In genomic region chr1:10474613-10475507, GRCh38 we compare ENCODE assay signal across 8 cellular contexts. TPM values are rescaled to one million over a fixed set of nuclear protein-coding genes. Genes with fewer than 3 reads are reported as not detected.
DNase-seq lines count a peak whose midpoint lies in the region; ATAC-seq and TF ChIP-seq lines count a peak whose summit lies in the region.

PEX14 (plus strand) TSS chr1:10474950; CDS start chr1:10474967, 17 bp downstream.

- WGBS in HUES64: 13% methylated on average over 47 of the region's 50 CpGs

- H3K36me3 ChIP-seq in HUES64 (ENCODE audit: insufficient read depth, low read length) (peaks cover 3% of the 10 kb centered on the region), OCI-LY7 (ENCODE audit: insufficient read depth, low read length) (peaks cover 7% of the 10 kb centered on the region; the same call in 1 of the 2 replicates)

- H3K4me3 ChIP-seq in HUES64 (ENCODE audit: low read length) (peak within 1 kb of the TSS; percentile 99), OCI-LY7 (ENCODE audit: low read depth, low read length, poor library complexity, severe bottlenecking) (peak within 1 kb of the TSS; percentile 85), mononuclear cell (ENCODE audit: low read length) (peak within 1 kb of the TSS; percentile 65)

- CTCF ChIA-PET in OCI-LY7 (lab: Charles Lee; ENCODE audit: unreplicated experiment): no interaction called here

- no TSS peak for BruUV-seq in OCI-LY7 (replicated peaks; lab: Mats Ljungman, UMichigan)

- intact Hi-C loops in OCI-LY7 (cut with micrococcal nuclease; ENCODE audit: unreplicated experiment): loop anchor here (10.0 kb wide), 1 partner anchor 440 kb away; the partner anchor contains the start of gene UBE4B

- peak; percentile 86 for DNase-seq in CMK (ENCODE audit: low read depth)
- DNase-seq in OCI-LY7 (ENCODE audit: low spot score): peak; percentile 90
- peak; percentile 76 for DNase-seq in activated T-cell treated with anti-CD3 and anti-CD28 coated beads for 1 hour (ENCODE audit: low read depth)
- no peak for DNase-seq in epithelial cell of prostate (ENCODE audit: low read depth, low spot score)
- DNase-seq in stimulated activated CD8-positive, alpha-beta memory T cell treated with anti-CD3 and anti-CD28 coated beads, Interleukin-2, amount 100 ng/mL, for 48 hours (ENCODE audit: low read depth in 2 of 2): peak; percentile 84 to 87

- no peaks in the 10 kb centered on the region for H3K27me3 ChIP-seq in HUES64 (ENCODE audit: insufficient read depth, low read length)
- H3K27me3 ChIP-seq in mononuclear cell (ENCODE audit: insufficient read depth, low read length): no peaks in the 10 kb centered on the region

- H3K79me2 ChIP-seq in OCI-LY7 (ENCODE audit: insufficient read depth, low read depth, low read length): peaks cover 57% of the 10 kb centered on the region

- POLR2A ChIA-PET in OCI-LY7 (lab: Charles Lee): interaction anchor here (0.6 to 1.0 kb wide), 4 partner anchors 11 to 422 kb away, joined by 3 to 7 read pairs (median 3); no protein-coding TSS in a partner anchor

- peak; percentile 57 for ATAC-seq in GM21360 (IDR thresholded peaks at IDR 0.05; ENCODE audit: unreplicated experiment)

- peak within 1 kb of the TSS; percentile 88 for H3K9ac ChIP-seq in HUES64 (ENCODE audit: low read depth, low read length)

- H2AFZ ChIP-seq in OCI-LY7 (ENCODE audit: low read length): peak within 1 kb of the TSS; percentile 88

- H3K4me2 ChIP-seq in OCI-LY7 (ENCODE audit: low read length): peak within 1 kb of the TSS; percentile 91

- TF ChIP-seq CTCF in OCI-LY7 (conservative IDR thresholded peaks at IDR 0.05; ENCODE audit: low read length): no peak

- H3K27ac ChIP-seq in HUES64 (ENCODE audit: low read depth, low read length): peak within 1 kb of the TSS; percentile 66; the same call in 1 of the 2 replicates
- peak within 1 kb of the TSS; percentile 96 for H3K27ac ChIP-seq in OCI-LY7 (ENCODE audit: low read depth, low read length, poor library complexity, severe bottlenecking)
- H3K27ac ChIP-seq in epithelial cell of prostate: peak within 1 kb of the TSS; percentile 61

- no peaks in the 10 kb centered on the region for H3K9me2 ChIP-seq in OCI-LY7 (ENCODE audit: insufficient read depth, low read length)

- H3K9me3 ChIP-seq in HUES64 (ENCODE audit: insufficient read depth, low read depth, low read length) (no peaks in the 10 kb centered on the region), OCI-LY7 (ENCODE audit: low read length) (no peaks in the 10 kb centered on the region), mononuclear cell (ENCODE audit: low read depth, low read length) (no peaks in the 10 kb centered on the region)

- H3K4me1 ChIP-seq in HUES64 (ENCODE audit: insufficient read depth, low read length) (peaks cover 12% of the 10 kb centered on the region), OCI-LY7 (ENCODE audit: insufficient read depth, low read length, poor library complexity, severe bottlenecking) (peaks cover 32% of the 10 kb centered on the region), mononuclear cell (ENCODE audit: insufficient read depth, low read length) (peaks cover 46% of the 10 kb centered on the region)

- peaks cover 4% of the 10 kb centered on the region; the same call in 1 of the 2 replicates for H4K20me1 ChIP-seq in OCI-LY7 (ENCODE audit: insufficient read depth, low read length)

RNA-seq across cellular contexts. Expression of gene PEX14, which starts in this region (rescaled TPM):
- polyA plus RNA-seq in HUES64 (2013, experiment 1 of 2): 15.1 TPM
- 18.3 TPM for polyA plus RNA-seq in HUES64 (2013, experiment 2 of 2)
- total RNA-seq in OCI-LY7 (2014; rRNA removed; shearing (Covaris generic)): 11.9 and 14.6 TPM in 2 replicates
- total RNA-seq in OCI-LY7 (2022) (23.8 and 24.3 TPM in 2 replicates), mononuclear cell (7.1 TPM)
